ENCODE assay signal across 8 cellular contexts in genomic region chr20:25077610-25078169, GRCh38. TPM values are rescaled to one million over a fixed set of nuclear protein-coding genes. Genes with fewer than 3 reads are reported as not detected.
DNase-seq lines count a peak whose midpoint lies in the region; ATAC-seq and TF ChIP-seq lines count a peak whose summit lies in the region.

No MANE protein-coding gene starts in this region.

- no peak for TF ChIP-seq POLR2A in NB4 (IDR thresholded peaks at IDR 0.05; ENCODE audit: extremely low read depth, insufficient read length)

- TF ChIP-seq CTCF in BJ (IDR thresholded peaks at IDR 0.05; ENCODE audit: insufficient read depth, low read depth, low read length) (no peak), NB4 (IDR thresholded peaks at IDR 0.05; ENCODE audit: low read depth, low read length) (no peak)

- H3K4me1 ChIP-seq in endocrine pancreas (ENCODE audit: control insufficient read depth, insufficient read depth, low read length) (no peaks in the 10 kb centered on the region), neuron (ENCODE audit: insufficient read depth, low read length) (no peaks in the 10 kb centered on the region)

- H3K27me3 ChIP-seq in BJ (ENCODE audit: control insufficient read depth, insufficient read depth, low read length) (peaks cover 48% of the 10 kb centered on the region), endocrine pancreas (ENCODE audit: control insufficient read depth, insufficient read depth, low read length) (peaks cover 13% of the 10 kb centered on the region), neuron (ENCODE audit: insufficient read depth, low read length) (peaks cover 48% of the 10 kb centered on the region)

- CTCF ChIA-PET in BJ (lab: Yijun Ruan, JAX): interaction anchor here (0.8 to 1.0 kb wide), 2 partner anchors 14 to 84 kb away, joined by 3 to 4 read pairs; no protein-coding TSS in a partner anchor

- ATAC-seq in HG03139 (IDR thresholded peaks at IDR 0.05; ENCODE audit: unreplicated experiment): no peak

- POLR2A ChIA-PET in BJ (lab: Charles Lee): no interaction called here

- DNase-seq in BJ (ENCODE audit: low read depth) (no peak), NB4 (ENCODE audit: low read depth) (peak; percentile 77), hippocampal formation (lab: John Stamatoyannopoulos, UW) (no peak), HCEC 1CT (no peak)
- DNase-seq in stimulated activated CD4-positive, alpha-beta T cell treated with anti-CD3 and anti-CD28 coated beads, Interleukin-2, amount 100 ng/mL, for 48 hours: no peak

- peak overlapping the region; percentile 5; the same call in 1 of the 2 replicates for H3K4me3 ChIP-seq in BJ (ENCODE audit: low read depth, low read length)
- no peak overlapping the region for H3K4me3 ChIP-seq in NB4 (ENCODE audit: low read depth, low read length)
- no peak overlapping the region for H3K4me3 ChIP-seq in endocrine pancreas (ENCODE audit: control insufficient read depth, insufficient read depth, low read length)
- peak overlapping the region; percentile 24 for H3K4me3 ChIP-seq in neuron (ENCODE audit: low read length)

- no peak overlapping the region for H2AFZ ChIP-seq in neuron (ENCODE audit: low read depth, low read length)

- no peaks in the 10 kb centered on the region for H3K9me3 ChIP-seq in endocrine pancreas (ENCODE audit: control insufficient read depth, low read length)
- H3K9me3 ChIP-seq in neuron (ENCODE audit: low read length): no peaks in the 10 kb centered on the region

- H3K36me3 ChIP-seq in BJ (ENCODE audit: control insufficient read depth, insufficient read depth, low read length) (no peaks in the 10 kb centered on the region), endocrine pancreas (ENCODE audit: control insufficient read depth, insufficient read depth, low read length) (no peaks in the 10 kb centered on the region), neuron (ENCODE audit: insufficient read depth, low read length) (no peaks in the 10 kb centered on the region)

- peak overlapping the region; percentile 4 for H3K9ac ChIP-seq in endocrine pancreas (ENCODE audit: control insufficient read depth, insufficient read depth, low read length)

RNA-seq across cellular contexts. Expression of gene VSX1, which starts 4.3 kb away (rescaled TPM):
- not detected in 2 replicates for polyA plus RNA-seq in BJ (2011; rRNA removed)
- not detected in 2 replicates for polyA minus RNA-seq in BJ (2011; rRNA and poly(A)+ RNA removed)

RNA-seq across cellular contexts. Expression of gene ACSS1, which starts 19.8 kb away (rescaled TPM):
- polyA plus RNA-seq in BJ (2011; rRNA removed): 3.6 and 6.3 TPM in 2 replicates
- 6.0 and 7.7 TPM in 2 replicates for polyA minus RNA-seq in BJ (2011; rRNA and poly(A)+ RNA removed)

Comparison
In these comparisons a context has a peak if more than half of its experiments do, and no peak if none do; other contexts are left out.
1. H3K4me3 ChIP-seq: peak in BJ (single experiment) and neuron (single experiment); none in NB4 (single experiment) and endocrine pancreas (single experiment).